22 cellular contexts compared by ENCODE assay signal in the genomic region with DNA sequence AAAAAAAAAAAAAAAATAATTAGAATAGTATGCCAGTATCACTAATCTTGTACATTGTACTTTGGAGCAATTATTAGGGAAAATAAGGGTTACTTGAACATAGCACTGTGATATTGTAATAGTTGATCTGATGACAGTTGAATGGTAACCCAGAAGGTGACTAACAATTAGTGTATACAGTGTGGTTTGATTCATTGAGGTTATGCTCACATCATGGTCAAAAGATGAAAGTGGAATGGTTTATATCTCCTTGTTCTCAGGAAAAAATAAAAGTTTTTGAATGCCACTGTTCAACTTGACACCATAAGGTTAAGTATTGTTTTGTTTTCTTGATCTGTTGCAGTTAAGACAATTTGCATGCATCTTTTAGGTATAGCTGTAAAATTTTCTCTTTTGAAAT.
DNase-seq lines count a peak whose midpoint lies in the region; FAIRE-seq and TF ChIP-seq lines count a peak whose summit lies in the region.
"Had no signal": no experiment of that assay in that cellular context is flagged by ENCODE, and none has a peak within 500 bp of the region (broad histone marks: within the 10 kb centered on the region; RNA-seq: fewer than 3 reads in every experiment).

No MANE protein-coding gene starts in this region.

- H3K36me3 ChIP-seq in kidney epithelial cell (ENCODE audit: control insufficient read depth, insufficient read depth, low read length), result no peaks in the 10 kb centered on the region
- H3K36me3 ChIP-seq: sigmoid colon, thyroid gland had no signal

- FAIRE-seq in D721Med (lab: Jason Lieb, UNC), result peak; percentile 77
- FAIRE-seq: G401.6, kidney had no signal

- H3K4me3 ChIP-seq in astrocyte of the spinal cord (ENCODE audit: low read depth, low read length), result no peak overlapping the region
- no peak overlapping the region for H3K4me3 ChIP-seq in kidney epithelial cell (ENCODE audit: low read depth, low read length)
- H3K4me3 ChIP-seq: sigmoid colon, thyroid gland had no signal

- in situ Hi-C loops in astrocyte of the spinal cord (cut with HindIII; ENCODE audit: low sequenced_read_pairs), result no loop called here

- TF ChIP-seq CTCF in D721Med (IDR thresholded peaks at IDR 0.05; ENCODE audit: insufficient read depth, missing control alignments) (no peak), astrocyte of the spinal cord (IDR thresholded peaks at IDR 0.05; ENCODE audit: low read depth, low read length) (no peak), kidney epithelial cell (IDR thresholded peaks at IDR 0.05; ENCODE audit: insufficient read depth, low read length, poor library complexity, severe bottlenecking) (no peak)

- no peak for DNase-seq in D721Med (ENCODE audit: insufficient read length, low spot score)
- peak; percentile 50 for DNase-seq in HT1080 (ENCODE audit: low read depth)
- peak; percentile 27 for DNase-seq in astrocyte of the spinal cord (ENCODE audit: low read depth, low spot score)
- peak; percentile 2 for DNase-seq in kidney epithelial cell (ENCODE audit: low read depth)
- no peak for DNase-seq in GM03348 (ENCODE audit: low spot score)
- no peak for DNase-seq in H4 (ENCODE audit: low spot score)
- DNase-seq in effector CD8-positive, alpha-beta T cell (lab: John Stamatoyannopoulos, UW), result no peak
- DNase-seq in SW480 (ENCODE audit: low spot score), result no peak
- DNase-seq: activated CD4-positive, alpha-beta T cell treated with anti-CD3 and anti-CD28 coated beads, Interleukin-2, amount 10 ng/mL, durations not matched to agents 24 days and 14 days; activated gamma-delta T cell; Caco-2; hippocampal formation; kidney; mesendoderm; naive thymus-derived CD4-positive, alpha-beta T cell; NCI-H187 treated with DMSO at 0.1 percent for 48 hours; RPMI8226; sigmoid colon; stimulated activated naive B cell treated with anti-CD40 and anti-IgM and Interleukin-4, amounts not matched to agents 10 μg/mL and 1 μg/mL and 100 μg/mL, for 72 hours; SW 1271; thyroid gland had no signal

- H3K27me3 ChIP-seq in kidney epithelial cell (ENCODE audit: control insufficient read depth, insufficient read depth, low read length), result no peaks in the 10 kb centered on the region
- H3K27me3 ChIP-seq: sigmoid colon, thyroid gland had no signal

Comparison
In these comparisons a context has a peak if more than half of its experiments do, and no peak if none do; other contexts are left out.
1. DNase-seq: peak in HT1080 (single experiment), astrocyte of the spinal cord (single experiment) and kidney epithelial cell (single experiment); none in D721Med (single experiment), GM03348 (single experiment), H4 (single experiment), effector CD8-positive, alpha-beta T cell (single experiment) and SW480 (single experiment).